13 cellular contexts compared by ENCODE assay signal in the genomic region with DNA sequence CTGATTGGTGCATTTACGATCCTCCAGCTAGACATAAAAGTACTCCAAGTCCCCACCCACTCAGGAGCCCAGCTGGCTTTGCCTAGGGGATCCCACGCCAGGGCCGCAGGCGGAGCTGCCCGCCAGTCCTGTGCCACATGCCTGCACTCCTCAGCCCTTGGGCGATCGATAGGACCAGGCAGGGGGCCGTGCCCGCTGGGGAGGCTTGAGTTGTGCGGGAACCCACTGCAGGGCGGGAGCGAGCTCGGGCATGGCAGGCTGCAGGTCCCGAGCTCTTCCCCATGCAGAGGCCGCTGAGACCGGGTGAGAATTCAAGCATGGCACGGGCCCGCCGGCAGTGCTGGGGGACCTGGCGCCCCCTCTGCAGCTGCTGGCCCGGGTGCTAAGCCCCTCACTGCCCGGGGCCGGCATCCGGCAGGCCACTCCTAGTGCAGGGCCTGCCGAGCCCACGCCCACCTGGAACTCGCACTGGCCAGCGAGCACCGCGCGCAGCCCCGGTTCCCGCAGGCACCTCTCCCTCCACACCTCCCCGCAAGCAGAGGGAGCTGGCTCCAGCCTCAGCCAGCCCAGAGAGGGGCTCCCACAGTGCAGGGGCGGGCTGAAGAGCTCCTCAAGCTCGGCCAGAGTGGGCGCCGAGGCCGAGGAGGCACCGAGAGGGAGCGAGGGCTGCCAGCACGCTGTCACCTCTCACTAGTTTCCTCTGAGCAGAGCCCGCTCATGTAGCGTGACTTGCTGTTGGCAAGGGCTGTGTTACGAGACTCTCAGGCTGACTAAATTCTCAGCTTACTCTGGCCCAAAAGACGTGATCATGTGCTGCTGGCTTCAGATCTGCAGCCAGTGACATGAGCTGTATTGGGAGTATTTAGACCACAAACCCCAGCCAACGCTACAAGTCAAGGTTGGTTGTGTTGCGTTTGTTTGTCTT.
DNase-seq lines count a peak whose midpoint lies in the region; ATAC-seq and TF ChIP-seq lines count a peak whose summit lies in the region.
"Had no signal": no experiment of that assay in that cellular context is flagged by ENCODE, and none has a peak within 500 bp of the region (broad histone marks: within the 10 kb centered on the region; RNA-seq: fewer than 3 reads in every experiment).

No MANE protein-coding gene starts in this region.

- H3K27me3 ChIP-seq in PC-3 (ENCODE audit: low read length) (no peaks in the 10 kb centered on the region), prostate gland (replicated peaks; ENCODE audit: insufficient read depth) (no peaks in the 10 kb centered on the region)
- H3K27me3 ChIP-seq: hepatocyte, left lung had no signal

- H3K9me3 ChIP-seq in PC-3 (ENCODE audit: low read length) (no peaks in the 10 kb centered on the region), prostate gland (no peaks in the 10 kb centered on the region)
- H3K9me3 ChIP-seq: left lung had no signal

- no TSS peak for BruUV-seq in PC-3 (replicated peaks; lab: Mats Ljungman, UMichigan)

- no peaks in the 10 kb centered on the region for H3K79me2 ChIP-seq in PC-3 (ENCODE audit: low read length)
- H3K79me2 ChIP-seq: hepatocyte had no signal

- peak overlapping the region; percentile 61; the same call in 1 of the 2 replicates for H2AFZ ChIP-seq in PC-3 (ENCODE audit: low read length)
- H2AFZ ChIP-seq: hepatocyte had no signal

- H3K4me1 ChIP-seq in PC-3 (ENCODE audit: insufficient read depth, low read length) (peaks cover 32% of the 10 kb centered on the region), prostate gland (replicated peaks) (no peaks in the 10 kb centered on the region)
- H3K4me1 ChIP-seq: left lung had no signal

- CTCF ChIA-PET in PC-3 (lab: Charles Lee), result no interaction called here

- H3K4me3 ChIP-seq in GM12865 (ENCODE audit: low read depth, low read length), result no peak overlapping the region
- peak overlapping the region; percentile 57 for H3K4me3 ChIP-seq in PC-3 (ENCODE audit: low read length)
- no peak overlapping the region for H3K4me3 ChIP-seq in fibroblast of mammary gland (ENCODE audit: control insufficient read depth, low read depth, low read length)
- H3K4me3 ChIP-seq in prostate gland, result no peak overlapping the region
- H3K4me3 ChIP-seq: hepatocyte, left lung had no signal

- intact Hi-C loops in PC-3 (cut with micrococcal nuclease), result no loop called here
- intact Hi-C loops in prostate gland (cut with DNase I), result no loop called here

- H3K27ac ChIP-seq in PC-3 (ENCODE audit: low read length) (peak overlapping the region; percentile 95), prostate gland (no peak overlapping the region), caudate nucleus (ENCODE audit: low read depth, low read length) (no peak overlapping the region)
- H3K27ac ChIP-seq: hepatocyte, left lung had no signal

- DNase-seq in GM12865 (ENCODE audit: low read depth), result peak; percentile 42
- peak; percentile 85 for DNase-seq in PC-3
- DNase-seq in fibroblast of mammary gland (ENCODE audit: low read depth), result peak; percentile 45
- DNase-seq in prostate gland (ENCODE audit: low spot score), result peak; percentile 74
- DNase-seq in caudate nucleus (lab: John Stamatoyannopoulos, UW), result no peak
- DNase-seq in NCI-H1417 treated with DMSO at 0.1 percent for 48 hours (lab: John Stamatoyannopoulos, UW), result no peak
- DNase-seq in KG1 (lab: John Stamatoyannopoulos, UW), result no peak
- no peak for DNase-seq in GM10266 (ENCODE audit: extremely low spot score)
- DNase-seq: amygdala, left lung, NCI-H345, SHP77 had no signal

- POLR2A ChIA-PET in PC-3 (lab: Charles Lee; ENCODE audit: unreplicated experiment), result no interaction called here

- no peaks in the 10 kb centered on the region for H3K9me2 ChIP-seq in PC-3 (replicated peaks; ENCODE audit: low read length)

- peak; percentile 76 for ATAC-seq in PC-3
- ATAC-seq: left lung had no signal

- peak overlapping the region; percentile 87 for H3K9ac ChIP-seq in PC-3 (ENCODE audit: low read length)

- no peak for TF ChIP-seq CTCF in GM12865 (IDR thresholded peaks at IDR 0.05; ENCODE audit: insufficient read depth, low read depth, low read length, missing control alignments)
- TF ChIP-seq CTCF in PC-3 (conservative IDR thresholded peaks at IDR 0.05; ENCODE audit: low read depth, low read length), result no peak
- no peak for TF ChIP-seq CTCF in fibroblast of mammary gland (conservative IDR thresholded peaks at IDR 0.05; ENCODE audit: control insufficient read depth, insufficient read depth, low read depth, low read length)
- TF ChIP-seq CTCF in prostate gland (IDR thresholded peaks at IDR 0.05), result no peak
- no peak for TF ChIP-seq CTCF in GM10266 (IDR thresholded peaks at IDR 0.05; ENCODE audit: control insufficient read depth, insufficient read depth, low read depth, missing control alignments)

- no peaks in the 10 kb centered on the region for H4K20me1 ChIP-seq in PC-3 (ENCODE audit: low read length)

- WGBS in prostate gland, result 76% methylated on average over 40 of the region's 48 CpGs

- H3F3A ChIP-seq in PC-3 (ENCODE audit: low read length, unreplicated experiment), result no peaks in the 10 kb centered on the region

- no peak for TF ChIP-seq POLR2A in prostate gland (IDR thresholded peaks at IDR 0.05)

- H3K4me2 ChIP-seq in PC-3 (ENCODE audit: low read length), result peak overlapping the region; percentile 64
- H3K4me2 ChIP-seq: hepatocyte had no signal

- H3K36me3 ChIP-seq in PC-3 (ENCODE audit: low read depth, low read length) (no peaks in the 10 kb centered on the region), prostate gland (no peaks in the 10 kb centered on the region)
- H3K36me3 ChIP-seq: left lung had no signal

Comparison
In these comparisons a context has a peak if more than half of its experiments do, and no peak if none do; other contexts are left out.
1. DNase-seq: peak in GM12865 (single experiment), PC-3 (single experiment), fibroblast of mammary gland (single experiment) and prostate gland (single experiment); none in caudate nucleus (0 of 61), NCI-H1417 treated with DMSO at 0.1 percent for 48 hours (single experiment), KG1 (single experiment) and GM10266 (single experiment).